ENCODE assay signal across 1 cellular context in genomic region chr6:14734416-14735340, GRCh38.
A peak's percentile ranks its signal among the peaks of the same experiment; 100 is the strongest.
TF ChIP-seq lines count a peak whose summit lies in the region.

No MANE protein-coding gene starts in this region.

TF ChIP-seq in GM12878, 131 proteins besides CTCF, POLR2A, EP300 and RAD21 (continued from another document and continues in another):
- TF ChIP-seq E2F4 (IDR thresholded peaks at IDR 0.05; ENCODE audit: low read depth, low read length) (no peak), IRF3 (IDR thresholded peaks at IDR 0.05) (no peak), RBBP5 (conservative IDR thresholded peaks at IDR 0.05) (no peak), STAT1 (conservative IDR thresholded peaks at IDR 0.05) (no peak), PKNOX1 (IDR thresholded peaks at IDR 0.05) (peak; percentile 63), EGR1 (IDR thresholded peaks at IDR 0.05; ENCODE audit: borderline replicate concordance in 1 of 2, low read depth in 2 of 2, low read length in 2 of 2) (no peak), JUNB (IDR thresholded peaks at IDR 0.05) (peak; percentile 77), TAF1 (IDR thresholded peaks at IDR 0.05; ENCODE audit: borderline replicate concordance, low read depth, low read length) (no peak), HDGF (IDR thresholded peaks at IDR 0.05) (no peak), WRNIP1 (IDR thresholded peaks at IDR 0.05; ENCODE audit: borderline replicate concordance, low read depth, low read length) (no peak), ZBTB11 (CRISPR knock-in tag; IDR thresholded peaks at IDR 0.05) (no peak), HCFC1 (IDR thresholded peaks at IDR 0.05; ENCODE audit: low read length) (no peak), IRF5 (IDR thresholded peaks at IDR 0.05; ENCODE audit: borderline replicate concordance) (no peak), CBX3 (IDR thresholded peaks at IDR 0.05; ENCODE audit: borderline replicate concordance, low read depth) (no peak), SPI1 (IDR thresholded peaks at IDR 0.05; ENCODE audit: borderline replicate concordance, insufficient read depth, low read depth, low read length) (0 out of 2 replicates have a peak, but pooled peaks have one; percentile 11), RELB (IDR thresholded peaks at IDR 0.05; ENCODE audit: low read depth) (peak; percentile 98), TARDBP (IDR thresholded peaks at IDR 0.05; ENCODE audit: borderline replicate concordance) (no peak), ZZZ3 (IDR thresholded peaks at IDR 0.05; ENCODE audit: control insufficient read depth, insufficient read length, low read depth) (no peak), NBN (IDR thresholded peaks at IDR 0.05) (peak; percentile 63; the same call in 1 of the 2 replicates), YBX1 (IDR thresholded peaks at IDR 0.05) (no peak), ZSCAN29 (IDR thresholded peaks at IDR 0.05) (no peak), BHLHE40 (IDR thresholded peaks at IDR 0.05; ENCODE audit: borderline replicate concordance in 1 of 2, low read depth in 2 of 2, low read length in 1 of 2) (peak; percentile 81 to 82), TCF7 (IDR thresholded peaks at IDR 0.05; ENCODE audit: borderline replicate concordance) (peak; percentile 70; the same call in 1 of the 2 replicates), TCF3 (IDR thresholded peaks at IDR 0.05; ENCODE audit: borderline replicate concordance, insufficient read depth, low read depth, low read length) (0 out of 2 replicates have a peak, but pooled peaks have one; percentile 63), ZBTB33 (IDR thresholded peaks at IDR 0.05) (no peak), E4F1 (IDR thresholded peaks at IDR 0.05; ENCODE audit: borderline replicate concordance, partially characterized antibody) (no peak), NR2C2 (IDR thresholded peaks at IDR 0.05; ENCODE audit: borderline replicate concordance, control insufficient read depth, insufficient read length, low read depth) (no peak), NFXL1 (IDR thresholded peaks at IDR 0.05; ENCODE audit: borderline replicate concordance) (no peak), ATF2 (IDR thresholded peaks at IDR 0.05; ENCODE audit: low read length) (peak; percentile 83), NFIC (IDR thresholded peaks at IDR 0.05; ENCODE audit: low read depth, low read length) (peak; percentile 90), NKRF (conservative IDR thresholded peaks at IDR 0.05) (no peak), POLR2AphosphoS5 (IDR thresholded peaks at IDR 0.05; ENCODE audit: low read length) (0 out of 2 replicates have a peak, but pooled peaks have one; percentile 20), PAX8 (IDR thresholded peaks at IDR 0.05) (no peak), IKZF1 (conservative IDR thresholded peaks at IDR 0.05) (peak; percentile 93), PML (IDR thresholded peaks at IDR 0.05; ENCODE audit: low read length) (peak; percentile 89), GABPA (IDR thresholded peaks at IDR 0.05; ENCODE audit: low read depth) (no peak), MYB (IDR thresholded peaks at IDR 0.05; ENCODE audit: borderline replicate concordance, low read depth, low read length) (no peak), YY1 (IDR thresholded peaks at IDR 0.05; ENCODE audit: low read depth, low read length) (0 out of 2 replicates have a peak, but pooled peaks have one; percentile 30), RUNX3 (IDR thresholded peaks at IDR 0.05; ENCODE audit: low read length) (peak; percentile 98), HDAC6 (IDR thresholded peaks at IDR 0.05; ENCODE audit: unreplicated experiment) (no peak), USF2 (IDR thresholded peaks at IDR 0.05; ENCODE audit: borderline replicate concordance, low read depth, low read length) (peak; percentile 17; the same call in 1 of the 2 replicates), ZNF384 (IDR thresholded peaks at IDR 0.05; ENCODE audit: borderline replicate concordance, low read depth, low read length) (no peak), EED (IDR thresholded peaks at IDR 0.05; ENCODE audit: low read depth) (peak; percentile 92), STAT3 (IDR thresholded peaks at IDR 0.05; ENCODE audit: low read depth, low read length) (no peak), IRF4 (IDR thresholded peaks at IDR 0.05; ENCODE audit: low read depth, low read length) (peak; percentile 56; the same call in 1 of the 2 replicates)
